8 cellular contexts compared by ENCODE assay signal in the genomic region with DNA sequence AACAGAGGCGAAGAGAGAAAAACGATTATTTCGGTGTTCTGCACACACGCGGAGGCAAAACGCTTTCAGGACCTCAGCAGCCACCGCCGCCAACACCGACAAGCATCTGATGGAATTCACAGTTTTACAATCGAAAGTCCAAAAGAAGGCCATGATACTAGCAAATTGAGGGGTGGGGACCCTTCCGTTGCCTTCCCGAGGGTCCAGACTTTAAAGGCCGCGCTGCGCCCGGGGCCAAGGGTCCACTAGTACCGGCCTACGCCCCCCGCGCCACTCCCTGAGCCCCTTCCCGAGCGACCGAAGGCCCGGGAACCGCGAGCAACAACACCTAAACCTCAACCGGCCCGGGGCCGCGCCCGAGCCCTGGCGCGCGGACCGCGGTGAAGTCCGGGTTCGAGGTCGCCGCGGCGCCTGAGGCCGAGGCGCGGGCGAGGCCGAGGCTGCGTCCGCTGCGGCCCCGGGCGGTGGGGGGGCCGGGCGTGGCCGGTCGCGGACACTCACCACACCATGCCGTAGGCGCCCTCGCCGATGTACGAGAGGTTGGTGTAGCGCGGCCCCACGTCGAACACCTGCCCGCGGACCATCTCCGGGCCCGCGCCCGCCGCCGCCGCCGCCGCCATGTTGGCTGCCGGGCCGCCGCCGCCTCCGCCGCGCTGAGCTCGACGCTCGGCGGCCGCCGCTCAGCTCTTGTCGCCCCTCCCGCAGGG. TPM values are rescaled to one million over a fixed set of nuclear protein-coding genes. Genes with fewer than 3 reads are reported as not detected.
DNase-seq lines count a peak whose midpoint lies in the region; ATAC-seq and TF ChIP-seq lines count a peak whose summit lies in the region.

No MANE protein-coding gene starts in this region.

- TF ChIP-seq CTCF in HFF-Myc (IDR thresholded peaks at IDR 0.05; ENCODE audit: low read depth, low read length, missing control alignments) (no peak), PC-3 (conservative IDR thresholded peaks at IDR 0.05; ENCODE audit: low read depth, low read length) (no peak), astrocyte of the cerebellum (IDR thresholded peaks at IDR 0.05; ENCODE audit: low read depth, low read length, missing control alignments) (no peak)

- peak overlapping the region; percentile 92 for H3K4me3 ChIP-seq in HFF-Myc (replicated peaks; ENCODE audit: low read depth, low read length)
- peak overlapping the region; percentile 90 for H3K4me3 ChIP-seq in PC-3 (ENCODE audit: low read length)
- peak overlapping the region; percentile 76 for H3K4me3 ChIP-seq in astrocyte of the cerebellum (ENCODE audit: low read depth, low read length)

- H2AFZ ChIP-seq in PC-3 (ENCODE audit: low read length) = peak overlapping the region; percentile 96; the same call in 1 of the 2 replicates

- H3K9me2 ChIP-seq in PC-3 (replicated peaks; ENCODE audit: low read length) = no peaks in the 10 kb centered on the region

- H4K20me1 ChIP-seq in PC-3 (ENCODE audit: low read length) = peaks cover 29% of the 10 kb centered on the region

- H3K79me2 ChIP-seq in PC-3 (ENCODE audit: low read length) = peaks cover 50% of the 10 kb centered on the region

- no peak overlapping the region for H3K27ac ChIP-seq in PC-3 (ENCODE audit: low read length)

- peak; percentile 45 for ATAC-seq in PC-3

- peak; percentile 64 for DNase-seq in GM03348 (ENCODE audit: low spot score)
- no peak for DNase-seq in HFF-Myc (ENCODE audit: extremely low read depth, low read depth)
- DNase-seq in PC-3 = peak; percentile 11
- DNase-seq in astrocyte of the cerebellum (ENCODE audit: low read depth) = no peak
- DNase-seq in iPS-NIHi7 (ENCODE audit: extremely low spot score) = peak; percentile 23
- DNase-seq in stimulated activated CD4-positive, alpha-beta T cell treated with anti-CD3 and anti-CD28 coated beads, Interleukin-15, amount 100 ng/mL, for 24 hours = peak; percentile 44
- no peak for DNase-seq in KG1 (lab: John Stamatoyannopoulos, UW)
- no peak for DNase-seq in DMS153 (lab: John Stamatoyannopoulos, UW)

- peak overlapping the region; percentile 92 for H3K4me2 ChIP-seq in PC-3 (ENCODE audit: low read length)

- H3F3A ChIP-seq in PC-3 (ENCODE audit: low read length, unreplicated experiment) = no peaks in the 10 kb centered on the region

- H3K27me3 ChIP-seq in PC-3 (ENCODE audit: low read length) = no peaks in the 10 kb centered on the region

- POLR2A ChIA-PET in PC-3 (lab: Charles Lee; ENCODE audit: unreplicated experiment) = no interaction called here

- H3K4me1 ChIP-seq in PC-3 (ENCODE audit: insufficient read depth, low read length) = peaks cover 17% of the 10 kb centered on the region

- in situ Hi-C loops in astrocyte of the cerebellum (cut with HindIII; ENCODE audit: low sequenced_read_pairs) = no loop called here

- BruUV-seq in PC-3 (replicated peaks; lab: Mats Ljungman, UMichigan) = no TSS peak

- intact Hi-C loops in PC-3 (cut with micrococcal nuclease) = loop anchor here (5.0 kb wide), 1 partner anchor 50 kb away; no protein-coding TSS in a partner anchor

- CTCF ChIA-PET in PC-3 (lab: Charles Lee) = interaction anchor here (0.6 kb wide), 1 partner anchor 86 kb away, joined by 3 read pairs; no protein-coding TSS in a partner anchor

- H3K36me3 ChIP-seq in PC-3 (ENCODE audit: low read depth, low read length) = no peaks in the 10 kb centered on the region

- H3K9ac ChIP-seq in PC-3 (ENCODE audit: low read length) = peak overlapping the region; percentile 85

- H3K9me3 ChIP-seq in PC-3 (ENCODE audit: low read length) = no peaks in the 10 kb centered on the region

RNA-seq across cellular contexts. Expression of a gene that starts 0.5 kb away (rescaled TPM):
- 25.1 and 32.8 TPM in 2 replicates for total RNA-seq in PC-3 (2014; rRNA removed)

Comparison
In these comparisons a context has a peak if more than half of its experiments do, and no peak if none do; other contexts are left out.
1. DNase-seq: peak in GM03348 (single experiment), PC-3 (single experiment), iPS-NIHi7 (single experiment) and stimulated activated CD4-positive, alpha-beta T cell treated with anti-CD3 and anti-CD28 coated beads, Interleukin-15, amount 100 ng/mL, for 24 hours (single experiment); none in HFF-Myc (single experiment), astrocyte of the cerebellum (single experiment), KG1 (single experiment) and DMS153 (single experiment).
2. Peak in every context shown above with its lines, with median percentiles within 50 percentile points of each other: H3K4me3 ChIP-seq.